ENCODE assay signal across 19 cellular contexts in the genomic region with DNA sequence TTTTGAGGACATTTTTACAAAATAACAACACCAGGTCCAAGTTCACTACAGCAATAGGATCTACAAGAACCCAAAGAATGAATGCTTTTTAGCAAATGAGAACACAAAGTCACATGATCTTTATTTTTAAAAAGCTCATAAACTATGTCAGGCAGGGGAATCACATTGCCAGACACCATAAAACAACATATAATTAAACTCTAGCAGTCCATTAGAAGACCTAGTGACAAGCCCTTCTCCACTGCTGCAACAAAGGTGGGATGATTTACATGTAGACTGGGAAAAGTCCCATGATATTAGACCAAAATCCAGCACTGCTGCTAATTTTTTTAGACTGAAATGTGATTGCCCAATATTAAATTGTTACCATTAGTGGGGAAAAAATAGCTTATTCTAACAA.
DNase-seq lines count a peak whose midpoint lies in the region; ATAC-seq and TF ChIP-seq lines count a peak whose summit lies in the region.
"Had no signal": no experiment of that assay in that cellular context is flagged by ENCODE, and none has a peak within 500 bp of the region (broad histone marks: within the 10 kb centered on the region; RNA-seq: fewer than 3 reads in every experiment).

No MANE protein-coding gene starts in this region.

- 0 out of 2 replicates have a peak overlapping the region, but pooled peaks have one; percentile 8 for H3K4me2 ChIP-seq in BLaER1
- H3K4me2 ChIP-seq: SK-N-SH had no signal

- CTCF ChIA-PET in HEK293 (lab: Yijun Ruan, JAX) = no interaction called here

- H3K4me1 ChIP-seq in BLaER1 (0 out of 2 replicates have a peak, but pooled peaks cover 4% of the 10 kb centered on the region), HEK293 (ENCODE audit: control insufficient read depth, insufficient read depth, low read length) (peaks cover 6% of the 10 kb centered on the region)

- H3K27me3 ChIP-seq in BLaER1 = no peaks in the 10 kb centered on the region

- H3K4me3 ChIP-seq in BLaER1 (no peak overlapping the region), HEK293 (ENCODE audit: low read depth, low read length) (no peak overlapping the region)

- DNase-seq in NCI-H526 treated with DMSO at 0.1 percent for 48 hours (lab: John Stamatoyannopoulos, UW) = peak; percentile 25
- no peak for DNase-seq in DMS79 (lab: John Stamatoyannopoulos, UW)
- DNase-seq in HuH-7 (ENCODE audit: low spot score) = no peak
- DNase-seq: Caco-2; CD8-positive, alpha-beta T cell; DMS 273 treated with DMSO at 0.1 percent for 48 hours; H7; HFFc6; NCI-H1092; NK-92 treated with Interleukin-12 subunit alpha and Interleukin-12 subunit beta, amount 100 ng/mL, for 24 hours; PC-3; SK-N-SH; SW 1271; T-helper 9 cell had no signal

- TF ChIP-seq CTCF in HEK293 (tag by site-specific recombination; IDR thresholded peaks at IDR 0.05) (no peak), VCaP (conservative IDR thresholded peaks at IDR 0.05) (no peak)

- H3K27ac ChIP-seq in BLaER1 (no peak overlapping the region), HEK293 (ENCODE audit: extremely low read depth, low read depth, low read length) (no peak overlapping the region), VCaP (peak overlapping the region; percentile 41)
- H3K27ac ChIP-seq: C4-2B had no signal

- H3K9me3 ChIP-seq in BLaER1 (no peaks in the 10 kb centered on the region), HEK293 (ENCODE audit: control insufficient read depth, insufficient read depth, low read depth, low read length) (no peaks in the 10 kb centered on the region)
- H3K9me3 ChIP-seq: Caco-2, SK-N-SH had no signal

- H4K20me1 ChIP-seq in BLaER1 = no peaks in the 10 kb centered on the region

- no peak for ATAC-seq in HG03045 (IDR thresholded peaks at IDR 0.05; ENCODE audit: unreplicated experiment)
- ATAC-seq: CD8-positive, alpha-beta T cell; PC-3 had no signal

- H3K36me3 ChIP-seq in BLaER1 (no peaks in the 10 kb centered on the region), HEK293 (ENCODE audit: control insufficient read depth in 2 of 2, insufficient read depth in 1 of 2, low read length in 2 of 2) (no peaks in the 10 kb centered on the region)

- H3K9ac ChIP-seq in BLaER1 = no peak overlapping the region
- H3K9ac ChIP-seq: SK-N-SH had no signal

- POLR2A ChIA-PET in HEK293 (lab: Yijun Ruan, JAX) = no interaction called here

TF ChIP-seq in HEK293, 187 proteins besides CTCF, POLR2A, EP300 and RAD21 (continues in another document):
- TF ChIP-seq ZNF391 (tag by site-specific recombination; IDR thresholded peaks at IDR 0.05; ENCODE audit: borderline replicate concordance, low read depth) = no peak
- no peak for TF ChIP-seq ZNF18 (tag by site-specific recombination; IDR thresholded peaks at IDR 0.05)
- no peak for TF ChIP-seq ZNF623 (tag by site-specific recombination; IDR thresholded peaks at IDR 0.05)
- no peak for TF ChIP-seq ZNF610 (tag by site-specific recombination; IDR thresholded peaks at IDR 0.05; ENCODE audit: borderline replicate concordance)
- TF ChIP-seq ZNF423 (tag by site-specific recombination; IDR thresholded peaks at IDR 0.05) = no peak
- no peak for TF ChIP-seq PRDM2 (tag by site-specific recombination; IDR thresholded peaks at IDR 0.05; ENCODE audit: borderline replicate concordance)
- no peak for TF ChIP-seq ZNF138 (tag by site-specific recombination; IDR thresholded peaks at IDR 0.05; ENCODE audit: borderline replicate concordance)
- no peak for TF ChIP-seq ZNF266 (tag by site-specific recombination; IDR thresholded peaks at IDR 0.05; ENCODE audit: low read depth)
- TF ChIP-seq ZNF211 (tag by site-specific recombination; IDR thresholded peaks at IDR 0.05; ENCODE audit: low read depth) = no peak
- TF ChIP-seq ZBTB1 (tag by site-specific recombination; IDR thresholded peaks at IDR 0.05) = no peak
- no peak for TF ChIP-seq YY1 (tag by site-specific recombination; IDR thresholded peaks at IDR 0.05)
- TF ChIP-seq ZNF133 (tag by site-specific recombination; IDR thresholded peaks at IDR 0.05) = no peak
- TF ChIP-seq ZNF580 (tag by site-specific recombination; IDR thresholded peaks at IDR 0.05) = no peak
- TF ChIP-seq SP7 (tag by site-specific recombination; IDR thresholded peaks at IDR 0.05) = peak; percentile 50; the same call in 1 of the 2 replicates
- TF ChIP-seq, protein P1, sequence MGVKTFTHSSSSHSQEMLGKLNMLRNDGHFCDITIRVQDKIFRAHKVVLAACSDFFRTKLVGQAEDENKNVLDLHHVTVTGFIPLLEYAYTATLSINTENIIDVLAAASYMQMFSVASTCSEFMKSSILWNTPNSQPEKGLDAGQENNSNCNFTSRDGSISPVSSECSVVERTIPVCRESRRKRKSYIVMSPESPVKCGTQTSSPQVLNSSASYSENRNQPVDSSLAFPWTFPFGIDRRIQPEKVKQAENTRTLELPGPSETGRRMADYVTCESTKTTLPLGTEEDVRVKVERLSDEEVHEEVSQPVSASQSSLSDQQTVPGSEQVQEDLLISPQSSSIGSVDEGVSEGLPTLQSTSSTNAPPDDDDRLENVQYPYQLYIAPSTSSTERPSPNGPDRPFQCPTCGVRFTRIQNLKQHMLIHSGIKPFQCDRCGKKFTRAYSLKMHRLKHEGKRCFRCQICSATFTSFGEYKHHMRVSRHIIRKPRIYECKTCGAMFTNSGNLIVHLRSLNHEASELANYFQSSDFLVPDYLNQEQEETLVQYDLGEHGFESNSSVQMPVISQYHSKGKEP (tag by site-specific recombination; IDR thresholded peaks at IDR 0.05) = peak; percentile 66; the same call in 1 of the 2 replicates
- TF ChIP-seq ZNF248 (tag by site-specific recombination; IDR thresholded peaks at IDR 0.05) = no peak
